ENCODE assay signal across 10 cellular contexts in genomic region chr15:70245932-70246622, GRCh38.
DNase-seq lines count a peak whose midpoint lies in the region; ATAC-seq and TF ChIP-seq lines count a peak whose summit lies in the region.
"Had no signal": no experiment of that assay in that cellular context is flagged by ENCODE, and none has a peak within 500 bp of the region (broad histone marks: within the 10 kb centered on the region; RNA-seq: fewer than 3 reads in every experiment).

No MANE protein-coding gene starts in this region.

- H3K36me3 ChIP-seq in left ventricle myocardium inferior (no peaks in the 10 kb centered on the region), transverse colon (no peaks in the 10 kb centered on the region)

- H3K4me3 ChIP-seq in left ventricle myocardium inferior (no peak overlapping the region), transverse colon (no peak overlapping the region)

- no peaks in the 10 kb centered on the region for H3K9me3 Mint-ChIP-seq in activated T-cell treated with anti-CD3 and anti-CD28 coated beads, Interleukin-2, amount 50 U/mL, for 72 hours

- ATAC-seq in activated T-cell treated with anti-CD3 and anti-CD28 coated beads, Interleukin-2, amount 50 U/mL, for 72 hours (replicated peaks in 1 of 2) = peak; percentile 43 to 45
- ATAC-seq in SK-N-SH treated with all-trans-retinoic acid at 6 μM for 48 hours = peak; percentile 54

- H3K27ac Mint-ChIP-seq in activated T-cell treated with anti-CD3 and anti-CD28 coated beads, Interleukin-2, amount 50 U/mL, for 72 hours = no peak overlapping the region

- intact Hi-C loops in left ventricle myocardium inferior (cut with micrococcal nuclease) = no loop called here
- intact Hi-C loops in transverse colon (cut with DNase I; ENCODE audit: low total_unique reads) = no loop called here

- no peaks in the 10 kb centered on the region for H3K4me1 ChIP-seq in left ventricle myocardium inferior
- H3K4me1 ChIP-seq in transverse colon = peaks cover 0 to 14% (median 0%) of the 10 kb centered on the region in 4 donors
- H3K4me1 ChIP-seq: parathyroid adenoma had no signal

- H3K4me3 Mint-ChIP-seq in activated T-cell treated with anti-CD3 and anti-CD28 coated beads, Interleukin-2, amount 50 U/mL, for 72 hours = no peak overlapping the region

- no peak overlapping the region for H3K27ac ChIP-seq in left ventricle myocardium inferior (replicated peaks)
- no peak overlapping the region for H3K27ac ChIP-seq in transverse colon
- H3K27ac ChIP-seq: HL-60, parathyroid adenoma had no signal

- H3K9me3 ChIP-seq in left ventricle myocardium inferior (replicated peaks) (no peaks in the 10 kb centered on the region), transverse colon (no peaks in the 10 kb centered on the region)

- TF ChIP-seq CTCF in left ventricle myocardium inferior (IDR thresholded peaks at IDR 0.05; ENCODE audit: borderline replicate concordance) = no peak
- no peak for TF ChIP-seq CTCF in transverse colon (IDR thresholded peaks at IDR 0.05)

- WGBS in transverse colon (ENCODE audit: low coverage in 1 of 2), 2 donors = 79% methylated on average over 12 of the region's 12 CpGs; no CpG with 5 or more reads in 1 of the 2 donors

- H3K27me3 ChIP-seq in left ventricle myocardium inferior (ENCODE audit: low read depth) (peaks cover 17% of the 10 kb centered on the region), transverse colon (no peaks in the 10 kb centered on the region)

- DNase-seq in activated T-cell treated with anti-CD3 and anti-CD28 coated beads, Interleukin-2, amount 50 U/mL, for 72 hours = no peak
- no peak for DNase-seq in activated T-cell treated with anti-CD3 and anti-CD28 coated beads for 4 hours
- peak; percentile 41 for DNase-seq in left ventricle myocardium inferior
- DNase-seq in transverse colon = peak; percentile 38
- no peak for DNase-seq in ecto neural progenitor cell (ENCODE audit: low spot score)
- DNase-seq in SHP77 treated with DMSO at 0.1 percent for 48 hours (lab: John Stamatoyannopoulos, UW) = no peak
- no peak for DNase-seq in activated T-cell treated with anti-CD3 and anti-CD28 coated beads, Interleukin-2, amount 50 U/mL, for 1 hour

- TF ChIP-seq EP300 in transverse colon (IDR thresholded peaks at IDR 0.05; ENCODE audit: low read depth) = no peak

- no peaks in the 10 kb centered on the region for H3K36me3 Mint-ChIP-seq in activated T-cell treated with anti-CD3 and anti-CD28 coated beads, Interleukin-2, amount 50 U/mL, for 72 hours (ENCODE audit: insufficient read depth in 2 of 2)

- H3K4me1 Mint-ChIP-seq in activated T-cell treated with anti-CD3 and anti-CD28 coated beads, Interleukin-2, amount 50 U/mL, for 72 hours (ENCODE audit: low read depth) = peaks cover 48% of the 10 kb centered on the region

- in situ Hi-C loops in transverse colon (cut with MboI; ENCODE audit: low pct_ligation_motif_present in 1 of 4, low pct_unique_long_range_greater_than_20kb in 1 of 4, low sequenced_read_pairs in 3 of 4) = no loop called here

- peaks cover 25% of the 10 kb centered on the region for H3K27me3 Mint-ChIP-seq in activated T-cell treated with anti-CD3 and anti-CD28 coated beads, Interleukin-2, amount 50 U/mL, for 72 hours (ENCODE audit: low read depth)

- no peak for TF ChIP-seq POLR2A in transverse colon (IDR thresholded peaks at IDR 0.05)

TF ChIP-seq in SK-N-SH treated with all-trans-retinoic acid at 6 μM for 48 hours, 23 proteins besides CTCF, POLR2A, EP300 and RAD21:
- no peak for TF ChIP-seq ZNF565 (CRISPR knock-in tag; conservative IDR thresholded peaks at IDR 0.05; ENCODE audit: low read depth)
- TF ChIP-seq RARB (CRISPR knock-in tag; IDR thresholded peaks at IDR 0.05) = no peak
- no peak for TF ChIP-seq ZNF8 (CRISPR knock-in tag; IDR thresholded peaks at IDR 0.05)
- no peak for TF ChIP-seq GLIS3 (CRISPR knock-in tag; IDR thresholded peaks at IDR 0.05)
- TF ChIP-seq POU6F1 (CRISPR knock-in tag; IDR thresholded peaks at IDR 0.05; ENCODE audit: borderline replicate concordance, low read depth) = no peak
- no peak for TF ChIP-seq SNAI2 (CRISPR knock-in tag; IDR thresholded peaks at IDR 0.05)
- TF ChIP-seq PATZ1 (CRISPR knock-in tag; IDR thresholded peaks at IDR 0.05; ENCODE audit: borderline replicate concordance) = no peak
- no peak for TF ChIP-seq TCF4 (CRISPR knock-in tag; IDR thresholded peaks at IDR 0.05; ENCODE audit: borderline replicate concordance)
- TF ChIP-seq ZNF70 (CRISPR knock-in tag; IDR thresholded peaks at IDR 0.05) = no peak
- TF ChIP-seq, protein P1, sequence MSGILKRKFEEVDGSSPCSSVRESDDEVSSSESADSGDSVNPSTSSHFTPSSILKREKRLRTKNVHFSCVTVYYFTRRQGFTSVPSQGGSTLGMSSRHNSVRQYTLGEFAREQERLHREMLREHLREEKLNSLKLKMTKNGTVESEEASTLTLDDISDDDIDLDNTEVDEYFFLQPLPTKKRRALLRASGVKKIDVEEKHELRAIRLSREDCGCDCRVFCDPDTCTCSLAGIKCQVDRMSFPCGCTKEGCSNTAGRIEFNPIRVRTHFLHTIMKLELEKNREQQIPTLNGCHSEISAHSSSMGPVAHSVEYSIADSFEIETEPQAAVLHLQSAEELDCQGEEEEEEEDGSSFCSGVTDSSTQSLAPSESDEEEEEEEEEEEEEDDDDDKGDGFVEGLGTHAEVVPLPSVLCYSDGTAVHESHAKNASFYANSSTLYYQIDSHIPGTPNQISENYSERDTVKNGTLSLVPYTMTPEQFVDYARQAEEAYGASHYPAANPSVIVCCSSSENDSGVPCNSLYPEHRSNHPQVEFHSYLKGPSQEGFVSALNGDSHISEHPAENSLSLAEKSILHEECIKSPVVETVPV (CRISPR knock-in tag; IDR thresholded peaks at IDR 0.05) = no peak

Comparison
In these comparisons a context has a peak if more than half of its experiments do, and no peak if none do; other contexts are left out.
1. DNase-seq: peak in left ventricle myocardium inferior (single experiment) and transverse colon (single experiment); none in activated T-cell treated with anti-CD3 and anti-CD28 coated beads, Interleukin-2, amount 50 U/mL, for 72 hours (0 of 2), activated T-cell treated with anti-CD3 and anti-CD28 coated beads for 4 hours (single experiment), ecto neural progenitor cell (single experiment), SHP77 treated with DMSO at 0.1 percent for 48 hours (single experiment) and activated T-cell treated with anti-CD3 and anti-CD28 coated beads, Interleukin-2, amount 50 U/mL, for 1 hour (single experiment).